Comparison of ENCODE assay signal across 15 cellular contexts in the genomic region with DNA sequence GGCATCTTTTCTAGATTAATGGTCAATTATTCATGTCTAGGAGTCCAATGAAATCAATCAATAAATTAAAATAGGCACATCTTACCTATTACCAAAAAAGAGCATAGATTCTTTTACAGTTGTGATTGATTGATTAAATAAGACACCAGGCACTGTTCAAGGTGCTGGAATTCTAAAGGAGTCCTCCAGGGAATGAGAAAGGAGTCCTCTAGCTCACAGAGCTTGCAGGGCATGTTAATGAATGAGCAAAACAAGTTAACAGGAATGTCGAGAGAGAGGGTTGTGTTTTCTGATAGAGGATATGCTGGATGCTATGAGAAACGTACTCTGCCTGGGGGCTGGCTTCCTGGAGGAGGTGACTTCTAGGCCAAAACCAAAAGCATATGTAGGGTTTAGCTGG.
"Had no signal": no experiment of that assay in that cellular context is flagged by ENCODE, and none has a peak within 500 bp of the region (broad histone marks: within the 10 kb centered on the region; RNA-seq: fewer than 3 reads in every experiment).

No MANE protein-coding gene starts in this region.

- H3K27ac ChIP-seq: ovary, upper lobe of right lung had no signal

- H3K9me3 ChIP-seq: ovary, upper lobe of right lung had no signal

- H3K4me1 ChIP-seq: upper lobe of right lung had no signal

- H3K4me1 Mint-ChIP-seq: activated naive CD4-positive, alpha-beta T cell treated with anti-CD3 and anti-CD28 coated beads, Interleukin-2, amount 50 U/mL, for 24 hours; immature natural killer cell; stimulated activated memory B cell treated with anti-CD40 and anti-IgM and Interleukin-4, amounts not matched to agents 10 μg/mL and 1 μg/mL and 100 μg/mL, for 72 hours; T-helper 17 cell had no signal

- H3K4me3 Mint-ChIP-seq: activated naive CD4-positive, alpha-beta T cell treated with anti-CD3 and anti-CD28 coated beads, Interleukin-2, amount 50 U/mL, for 24 hours; activated T-cell treated with anti-CD3 and anti-CD28 coated beads, Interleukin-2, amount 50 U/mL, for 24 hours; dendritic cell treated with granulocyte-macrophage colony-stimulating factor and Interleukin-4, amounts not matched to agents 40 ng/mL and 50 ng/mL, for 4 days; immature natural killer cell; stimulated activated memory B cell treated with anti-CD40 and anti-IgM and Interleukin-4, amounts not matched to agents 10 μg/mL and 1 μg/mL and 100 μg/mL, for 72 hours; T-helper 17 cell had no signal

- H3K9me3 Mint-ChIP-seq: activated naive CD4-positive, alpha-beta T cell treated with anti-CD3 and anti-CD28 coated beads, Interleukin-2, amount 50 U/mL, for 24 hours; activated T-cell treated with anti-CD3 and anti-CD28 coated beads, Interleukin-2, amount 50 U/mL, for 24 hours; stimulated activated memory B cell treated with anti-CD40 and anti-IgM and Interleukin-4, amounts not matched to agents 10 μg/mL and 1 μg/mL and 100 μg/mL, for 72 hours had no signal

- H3K4me3 ChIP-seq: lung, ovary, upper lobe of right lung had no signal

- DNase-seq: activated CD4-positive, alpha-beta T cell treated with anti-CD3 and anti-CD28 coated beads, Interleukin-2, amount 50 U/mL, for 4 hours; activated effector memory CD4-positive, alpha-beta T cell treated with Interleukin-2 at 50 U/mL for 16 hours; activated T-cell treated with anti-CD3 and anti-CD28 coated beads, Interleukin-2, amount 50 U/mL, for 24 hours; cerebellar nuclear complex; immature natural killer cell; retina; T-helper 17 cell; upper lobe of right lung had no signal

- H3K27me3 Mint-ChIP-seq: activated naive CD4-positive, alpha-beta T cell treated with anti-CD3 and anti-CD28 coated beads, Interleukin-2, amount 50 U/mL, for 24 hours; activated T-cell treated with anti-CD3 and anti-CD28 coated beads, Interleukin-2, amount 50 U/mL, for 24 hours; dendritic cell treated with granulocyte-macrophage colony-stimulating factor and Interleukin-4, amounts not matched to agents 40 ng/mL and 50 ng/mL, for 4 days; stimulated activated memory B cell treated with anti-CD40 and anti-IgM and Interleukin-4, amounts not matched to agents 10 μg/mL and 1 μg/mL and 100 μg/mL, for 72 hours had no signal

- ATAC-seq: activated CD4-positive, CD25-positive, alpha-beta regulatory T cell treated with anti-CD3 and anti-CD28 coated beads, Interleukin-2, amount 50 U/mL, for 24 hours; stimulated activated memory B cell treated with anti-CD40 and anti-IgM and Interleukin-4, amounts not matched to agents 10 μg/mL and 1 μg/mL and 100 μg/mL, for 72 hours; T-helper 17 cell had no signal

- H3K27me3 ChIP-seq: brain microvascular endothelial cell, ovary, upper lobe of right lung had no signal

- H3K27ac Mint-ChIP-seq: activated naive CD4-positive, alpha-beta T cell treated with anti-CD3 and anti-CD28 coated beads, Interleukin-2, amount 50 U/mL, for 24 hours; activated T-cell treated with anti-CD3 and anti-CD28 coated beads, Interleukin-2, amount 50 U/mL, for 24 hours; dendritic cell treated with granulocyte-macrophage colony-stimulating factor and Interleukin-4, amounts not matched to agents 40 ng/mL and 50 ng/mL, for 4 days; immature natural killer cell; stimulated activated memory B cell treated with anti-CD40 and anti-IgM and Interleukin-4, amounts not matched to agents 10 μg/mL and 1 μg/mL and 100 μg/mL, for 72 hours; T-helper 17 cell had no signal

- H3K36me3 Mint-ChIP-seq: activated naive CD4-positive, alpha-beta T cell treated with anti-CD3 and anti-CD28 coated beads, Interleukin-2, amount 50 U/mL, for 24 hours; immature natural killer cell; stimulated activated memory B cell treated with anti-CD40 and anti-IgM and Interleukin-4, amounts not matched to agents 10 μg/mL and 1 μg/mL and 100 μg/mL, for 72 hours had no signal

- H3K36me3 ChIP-seq: brain microvascular endothelial cell, ovary, upper lobe of right lung had no signal
